3 cellular contexts compared by ENCODE assay signal in the genomic region with DNA sequence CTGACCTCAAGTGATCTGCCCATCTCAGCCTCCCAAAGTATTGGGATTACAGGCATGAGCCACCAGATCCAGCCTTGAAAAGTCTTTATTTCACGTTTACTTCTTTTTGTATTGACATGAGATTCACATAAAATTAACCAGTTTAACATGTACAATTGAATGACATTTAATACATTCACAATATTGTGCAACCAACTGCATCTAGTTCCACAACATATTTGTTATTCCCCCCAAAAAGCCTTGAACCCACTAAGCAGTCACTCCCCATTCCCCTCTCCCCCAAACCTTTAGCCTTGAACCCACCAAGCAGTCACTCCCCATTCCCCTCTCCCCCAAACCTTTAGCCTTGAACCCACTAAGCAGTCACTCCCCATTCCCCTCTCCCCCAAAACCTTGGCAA.
TF ChIP-seq lines count a peak whose summit lies in the region.

No MANE protein-coding gene starts in this region.

TF ChIP-seq in HepG2, 621 proteins besides CTCF, POLR2A, EP300 and RAD21:
- TF ChIP-seq HNRNPK (IDR thresholded peaks at IDR 0.05; ENCODE audit: low read depth, low read length, poor library complexity, severe bottlenecking): peak; percentile 71
- TF ChIP-seq, protein P1, sequence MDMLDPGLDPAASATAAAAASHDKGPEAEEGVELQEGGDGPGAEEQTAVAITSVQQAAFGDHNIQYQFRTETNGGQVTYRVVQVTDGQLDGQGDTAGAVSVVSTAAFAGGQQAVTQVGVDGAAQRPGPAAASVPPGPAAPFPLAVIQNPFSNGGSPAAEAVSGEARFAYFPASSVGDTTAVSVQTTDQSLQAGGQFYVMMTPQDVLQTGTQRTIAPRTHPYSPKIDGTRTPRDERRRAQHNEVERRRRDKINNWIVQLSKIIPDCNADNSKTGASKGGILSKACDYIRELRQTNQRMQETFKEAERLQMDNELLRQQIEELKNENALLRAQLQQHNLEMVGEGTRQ (IDR thresholded peaks at IDR 0.05; ENCODE audit: low read depth, low read length): no peak
- TF ChIP-seq, protein P1 (CRISPR knock-in tag; IDR thresholded peaks at IDR 0.05; ENCODE audit: borderline replicate concordance): no peak

TF ChIP-seq in IMR-90, 13 proteins besides CTCF, POLR2A, EP300 and RAD21:
- no peak for TF ChIP-seq RCOR1 (IDR thresholded peaks at IDR 0.05; ENCODE audit: insufficient replicate concordance, low read length)
- TF ChIP-seq, protein P1 (IDR thresholded peaks at IDR 0.05; ENCODE audit: low read depth, low read length): no peak
- TF ChIP-seq SMC3 (IDR thresholded peaks at IDR 0.05; ENCODE audit: low read depth, low read length): no peak
- no peak for TF ChIP-seq MAZ (IDR thresholded peaks at IDR 0.05; ENCODE audit: borderline replicate concordance, low read depth, low read length)
- TF ChIP-seq MAFK (IDR thresholded peaks at IDR 0.05; ENCODE audit: low read depth, low read length): no peak
- no peak for TF ChIP-seq FOS (IDR thresholded peaks at IDR 0.05; ENCODE audit: low read depth, low read length)
- TF ChIP-seq CEBPB (IDR thresholded peaks at IDR 0.05; ENCODE audit: low read depth, low read length): peak; percentile 27

TF ChIP-seq in K562, 482 proteins besides CTCF, POLR2A, EP300 and RAD21:
- TF ChIP-seq PCBP2 (IDR thresholded peaks at IDR 0.05; ENCODE audit: low read depth, low read length, poor library complexity, severe bottlenecking): peak; percentile 65
- no peak for TF ChIP-seq ARNT (IDR thresholded peaks at IDR 0.05)
